1 cellular context compared by ENCODE assay signal in genomic region chr20:35615667-35616464, GRCh38.
TF ChIP-seq lines count a peak whose summit lies in the region.

A gene with protein sequence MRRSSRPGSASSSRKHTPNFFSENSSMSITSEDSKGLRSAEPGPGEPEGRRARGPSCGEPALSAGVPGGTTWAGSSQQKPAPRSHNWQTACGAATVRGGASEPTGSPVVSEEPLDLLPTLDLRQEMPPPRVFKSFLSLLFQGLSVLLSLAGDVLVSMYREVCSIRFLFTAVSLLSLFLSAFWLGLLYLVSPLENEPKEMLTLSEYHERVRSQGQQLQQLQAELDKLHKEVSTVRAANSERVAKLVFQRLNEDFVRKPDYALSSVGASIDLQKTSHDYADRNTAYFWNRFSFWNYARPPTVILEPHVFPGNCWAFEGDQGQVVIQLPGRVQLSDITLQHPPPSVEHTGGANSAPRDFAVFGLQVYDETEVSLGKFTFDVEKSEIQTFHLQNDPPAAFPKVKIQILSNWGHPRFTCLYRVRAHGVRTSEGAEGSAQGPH (plus strand): TSS chr20:35615829. CDS start chr20:35616004, 175 bp downstream.

TF ChIP-seq in K562, 482 proteins besides CTCF, POLR2A, EP300 and RAD21 (continued from another document and continues in another):
- peak in 1 of 2 experiments; percentile 73; a peak in 1 of 4 replicates for TF ChIP-seq FOXA3 (CRISPR knock-in tag; conservative IDR thresholded peaks at IDR 0.05 in 1 of 2, IDR thresholded peaks at IDR 0.05 in 1 of 2)
- TF ChIP-seq MTA3 (IDR thresholded peaks at IDR 0.05; ENCODE audit: borderline replicate concordance): peak; percentile 99
- no peak for TF ChIP-seq ZNF347 (CRISPR knock-in tag; IDR thresholded peaks at IDR 0.05; ENCODE audit: low read depth)
- peak; percentile 84 to 85 for TF ChIP-seq NRF1 (conservative IDR thresholded peaks at IDR 0.05 in 1 of 2, IDR thresholded peaks at IDR 0.05 in 1 of 2)
- peak in 1 of 2 experiments; percentile 72; a peak in 2 of 4 replicates for TF ChIP-seq SIN3A (IDR thresholded peaks at IDR 0.05; ENCODE audit: borderline replicate concordance in 2 of 2, control insufficient read depth in 1 of 2, low read depth in 2 of 2, low read length in 2 of 2)
- 0 out of 2 replicates have a peak, but pooled peaks have one; percentile 26 for TF ChIP-seq USF1 (CRISPR knock-in tag; IDR thresholded peaks at IDR 0.05)
- TF ChIP-seq EP400 (IDR thresholded peaks at IDR 0.05): peak; percentile 46; the same call in 1 of the 2 replicates
- TF ChIP-seq, protein P1, sequence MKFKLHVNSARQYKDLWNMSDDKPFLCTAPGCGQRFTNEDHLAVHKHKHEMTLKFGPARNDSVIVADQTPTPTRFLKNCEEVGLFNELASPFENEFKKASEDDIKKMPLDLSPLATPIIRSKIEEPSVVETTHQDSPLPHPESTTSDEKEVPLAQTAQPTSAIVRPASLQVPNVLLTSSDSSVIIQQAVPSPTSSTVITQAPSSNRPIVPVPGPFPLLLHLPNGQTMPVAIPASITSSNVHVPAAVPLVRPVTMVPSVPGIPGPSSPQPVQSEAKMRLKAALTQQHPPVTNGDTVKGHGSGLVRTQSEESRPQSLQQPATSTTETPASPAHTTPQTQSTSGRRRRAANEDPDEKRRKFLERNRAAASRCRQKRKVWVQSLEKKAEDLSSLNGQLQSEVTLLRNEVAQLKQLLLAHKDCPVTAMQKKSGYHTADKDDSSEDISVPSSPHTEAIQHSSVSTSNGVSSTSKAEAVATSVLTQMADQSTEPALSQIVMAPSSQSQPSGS (CRISPR knock-in tag; IDR thresholded peaks at IDR 0.05): peak; percentile 86
- no peak for TF ChIP-seq ZNF696 (CRISPR knock-in tag; conservative IDR thresholded peaks at IDR 0.05)
- TF ChIP-seq NR3C1 (CRISPR knock-in tag; IDR thresholded peaks at IDR 0.05): 0 out of 2 replicates have a peak, but pooled peaks have one; percentile 73
- TF ChIP-seq SMAD1 (IDR thresholded peaks at IDR 0.05; ENCODE audit: low read depth, low read length, partially characterized antibody): peak; percentile 31
- TF ChIP-seq ZNF224 (CRISPR knock-in tag; IDR thresholded peaks at IDR 0.05): no peak
- TF ChIP-seq, protein P2, sequence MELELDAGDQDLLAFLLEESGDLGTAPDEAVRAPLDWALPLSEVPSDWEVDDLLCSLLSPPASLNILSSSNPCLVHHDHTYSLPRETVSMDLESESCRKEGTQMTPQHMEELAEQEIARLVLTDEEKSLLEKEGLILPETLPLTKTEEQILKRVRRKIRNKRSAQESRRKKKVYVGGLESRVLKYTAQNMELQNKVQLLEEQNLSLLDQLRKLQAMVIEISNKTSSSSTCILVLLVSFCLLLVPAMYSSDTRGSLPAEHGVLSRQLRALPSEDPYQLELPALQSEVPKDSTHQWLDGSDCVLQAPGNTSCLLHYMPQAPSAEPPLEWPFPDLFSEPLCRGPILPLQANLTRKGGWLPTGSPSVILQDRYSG (tag; conservative IDR thresholded peaks at IDR 0.05; ENCODE audit: low read depth): 0 out of 2 replicates have a peak, but pooled peaks have one; percentile 67
- TF ChIP-seq LCOR (CRISPR knock-in tag; IDR thresholded peaks at IDR 0.05): no peak
- no peak for TF ChIP-seq SMARCB1 (IDR thresholded peaks at IDR 0.05; ENCODE audit: insufficient read length, low read depth)
- peak; percentile 26 for TF ChIP-seq PHF20 (IDR thresholded peaks at IDR 0.05; ENCODE audit: partially characterized antibody)
- no peak for TF ChIP-seq HINFP (tag; conservative IDR thresholded peaks at IDR 0.05; ENCODE audit: low read depth)
- peak; percentile 60 for TF ChIP-seq HMGN3 (IDR thresholded peaks at IDR 0.05; ENCODE audit: borderline replicate concordance, extremely low read depth, insufficient read length, low read depth, low read length)
- TF ChIP-seq CREB1 (IDR thresholded peaks at IDR 0.05): peak; percentile 99
- TF ChIP-seq CREB1 (CRISPR knock-in tag; IDR thresholded peaks at IDR 0.05): peak; percentile 99
- TF ChIP-seq ZBTB12 (CRISPR knock-in tag; IDR thresholded peaks at IDR 0.05): peak; percentile 95
- no peak for TF ChIP-seq IRF9 (tag; IDR thresholded peaks at IDR 0.05)
- TF ChIP-seq, protein P3, sequence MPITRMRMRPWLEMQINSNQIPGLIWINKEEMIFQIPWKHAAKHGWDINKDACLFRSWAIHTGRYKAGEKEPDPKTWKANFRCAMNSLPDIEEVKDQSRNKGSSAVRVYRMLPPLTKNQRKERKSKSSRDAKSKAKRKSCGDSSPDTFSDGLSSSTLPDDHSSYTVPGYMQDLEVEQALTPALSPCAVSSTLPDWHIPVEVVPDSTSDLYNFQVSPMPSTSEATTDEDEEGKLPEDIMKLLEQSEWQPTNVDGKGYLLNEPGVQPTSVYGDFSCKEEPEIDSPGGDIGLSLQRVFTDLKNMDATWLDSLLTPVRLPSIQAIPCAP (CRISPR knock-in tag; IDR thresholded peaks at IDR 0.05; ENCODE audit: borderline replicate concordance): no peak
- TF ChIP-seq, protein P4, sequence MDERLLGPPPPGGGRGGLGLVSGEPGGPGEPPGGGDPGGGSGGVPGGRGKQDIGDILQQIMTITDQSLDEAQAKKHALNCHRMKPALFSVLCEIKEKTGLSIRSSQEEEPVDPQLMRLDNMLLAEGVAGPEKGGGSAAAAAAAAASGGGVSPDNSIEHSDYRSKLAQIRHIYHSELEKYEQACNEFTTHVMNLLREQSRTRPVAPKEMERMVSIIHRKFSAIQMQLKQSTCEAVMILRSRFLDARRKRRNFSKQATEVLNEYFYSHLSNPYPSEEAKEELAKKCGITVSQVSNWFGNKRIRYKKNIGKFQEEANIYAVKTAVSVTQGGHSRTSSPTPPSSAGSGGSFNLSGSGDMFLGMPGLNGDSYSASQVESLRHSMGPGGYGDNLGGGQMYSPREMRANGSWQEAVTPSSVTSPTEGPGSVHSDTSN (CRISPR knock-in tag; IDR thresholded peaks at IDR 0.05; ENCODE audit: low read depth): 0 out of 2 replicates have a peak, but pooled peaks have one; percentile 26
- TF ChIP-seq, protein P4 (tag; conservative IDR thresholded peaks at IDR 0.05; ENCODE audit: low read depth): no peak
- TF ChIP-seq POLR2G (IDR thresholded peaks at IDR 0.05; ENCODE audit: low read depth, low read length): peak; percentile 90
- TF ChIP-seq RNF2 (IDR thresholded peaks at IDR 0.05): peak; percentile 35; the same call in 1 of the 2 replicates
- peak; percentile 20 for TF ChIP-seq PRDM10 (IDR thresholded peaks at IDR 0.05; ENCODE audit: partially characterized antibody)
- peak; percentile 40; the same call in 1 of the 2 replicates for TF ChIP-seq FOSL1 (tag; conservative IDR thresholded peaks at IDR 0.05)
- peak; percentile 53 for TF ChIP-seq U2AF1 (optimal IDR thresholded peaks at IDR 0.05; ENCODE audit: low read depth, low read length)
- TF ChIP-seq, protein P5, sequence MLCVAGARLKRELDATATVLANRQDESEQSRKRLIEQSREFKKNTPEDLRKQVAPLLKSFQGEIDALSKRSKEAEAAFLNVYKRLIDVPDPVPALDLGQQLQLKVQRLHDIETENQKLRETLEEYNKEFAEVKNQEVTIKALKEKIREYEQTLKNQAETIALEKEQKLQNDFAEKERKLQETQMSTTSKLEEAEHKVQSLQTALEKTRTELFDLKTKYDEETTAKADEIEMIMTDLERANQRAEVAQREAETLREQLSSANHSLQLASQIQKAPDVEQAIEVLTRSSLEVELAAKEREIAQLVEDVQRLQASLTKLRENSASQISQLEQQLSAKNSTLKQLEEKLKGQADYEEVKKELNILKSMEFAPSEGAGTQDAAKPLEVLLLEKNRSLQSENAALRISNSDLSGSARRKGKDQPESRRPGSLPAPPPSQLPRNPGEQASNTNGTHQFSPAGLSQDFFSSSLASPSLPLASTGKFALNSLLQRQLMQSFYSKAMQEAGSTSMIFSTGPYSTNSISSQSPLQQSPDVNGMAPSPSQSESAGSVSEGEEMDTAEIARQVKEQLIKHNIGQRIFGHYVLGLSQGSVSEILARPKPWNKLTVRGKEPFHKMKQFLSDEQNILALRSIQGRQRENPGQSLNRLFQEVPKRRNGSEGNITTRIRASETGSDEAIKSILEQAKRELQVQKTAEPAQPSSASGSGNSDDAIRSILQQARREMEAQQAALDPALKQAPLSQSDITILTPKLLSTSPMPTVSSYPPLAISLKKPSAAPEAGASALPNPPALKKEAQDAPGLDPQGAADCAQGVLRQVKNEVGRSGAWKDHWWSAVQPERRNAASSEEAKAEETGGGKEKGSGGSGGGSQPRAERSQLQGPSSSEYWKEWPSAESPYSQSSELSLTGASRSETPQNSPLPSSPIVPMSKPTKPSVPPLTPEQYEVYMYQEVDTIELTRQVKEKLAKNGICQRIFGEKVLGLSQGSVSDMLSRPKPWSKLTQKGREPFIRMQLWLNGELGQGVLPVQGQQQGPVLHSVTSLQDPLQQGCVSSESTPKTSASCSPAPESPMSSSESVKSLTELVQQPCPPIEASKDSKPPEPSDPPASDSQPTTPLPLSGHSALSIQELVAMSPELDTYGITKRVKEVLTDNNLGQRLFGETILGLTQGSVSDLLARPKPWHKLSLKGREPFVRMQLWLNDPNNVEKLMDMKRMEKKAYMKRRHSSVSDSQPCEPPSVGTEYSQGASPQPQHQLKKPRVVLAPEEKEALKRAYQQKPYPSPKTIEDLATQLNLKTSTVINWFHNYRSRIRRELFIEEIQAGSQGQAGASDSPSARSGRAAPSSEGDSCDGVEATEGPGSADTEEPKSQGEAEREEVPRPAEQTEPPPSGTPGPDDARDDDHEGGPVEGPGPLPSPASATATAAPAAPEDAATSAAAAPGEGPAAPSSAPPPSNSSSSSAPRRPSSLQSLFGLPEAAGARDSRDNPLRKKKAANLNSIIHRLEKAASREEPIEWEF (CRISPR knock-in tag; IDR thresholded peaks at IDR 0.05): no peak
- peak; percentile 62 for TF ChIP-seq RBBP5 (IDR thresholded peaks at IDR 0.05; ENCODE audit: borderline replicate concordance, insufficient read depth, low read length, poor library complexity, severe bottlenecking)
- no peak for TF ChIP-seq ZNF146 (CRISPR knock-in tag; IDR thresholded peaks at IDR 0.05; ENCODE audit: unreplicated experiment)
- peak; percentile 85 for TF ChIP-seq RBFOX2 (IDR thresholded peaks at IDR 0.05; ENCODE audit: low read depth, low read length)
- no peak for TF ChIP-seq TGIF2 (CRISPR knock-in tag; IDR thresholded peaks at IDR 0.05)
